1 cellular context compared by ENCODE assay signal in the genomic region with DNA sequence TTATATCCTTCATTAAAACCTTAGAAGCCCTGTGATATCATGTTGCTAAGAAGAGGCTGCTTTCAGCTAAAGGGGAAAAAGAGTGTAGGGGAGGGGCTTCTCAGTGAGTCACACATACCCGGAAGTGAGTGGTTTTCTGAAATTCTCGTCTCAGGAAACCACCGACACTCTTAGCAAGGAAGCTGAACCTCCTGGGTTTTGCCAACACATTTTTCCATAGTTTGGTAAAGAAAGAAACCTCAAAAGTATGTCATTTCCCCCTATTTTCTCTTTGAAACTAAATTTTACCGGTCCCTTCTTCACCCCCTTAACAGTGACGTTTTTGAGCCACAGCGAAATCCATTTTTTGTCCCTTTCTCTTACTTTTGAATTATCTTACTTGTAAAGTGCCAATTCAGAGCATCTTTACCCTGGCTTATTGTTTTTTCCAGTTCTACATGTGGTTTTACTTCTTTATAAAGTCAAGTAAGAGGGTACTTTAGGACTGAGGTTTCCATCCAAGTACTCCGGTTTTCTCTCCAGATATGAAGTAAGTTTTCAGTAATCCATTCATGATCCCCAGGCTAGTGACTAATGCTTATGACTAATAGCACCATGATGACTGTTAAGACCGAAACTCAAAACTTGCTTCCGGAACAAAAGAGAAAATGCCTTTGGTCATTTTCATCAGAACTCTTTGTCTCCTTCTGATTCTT.
A peak's percentile ranks its signal among the peaks of the same experiment; 100 is the strongest.
TF ChIP-seq lines count a peak whose summit lies in the region.

No MANE protein-coding gene starts in this region.

TF ChIP-seq in K562, 482 proteins besides CTCF, POLR2A, EP300 and RAD21 (continued from another document):
- TF ChIP-seq ZNF766 (CRISPR knock-in tag; conservative IDR thresholded peaks at IDR 0.05) (peak; percentile 49; the same call in 1 of the 2 replicates), ZNF584 (CRISPR knock-in tag; IDR thresholded peaks at IDR 0.05; ENCODE audit: low read depth) (0 out of 2 replicates have a peak, but pooled peaks have one; percentile 41), HEY1 (CRISPR knock-in tag; IDR thresholded peaks at IDR 0.05; ENCODE audit: borderline replicate concordance) (no peak), FOXA3 (CRISPR knock-in tag; conservative IDR thresholded peaks at IDR 0.05 in 1 of 2, IDR thresholded peaks at IDR 0.05 in 1 of 2) (no peak), NCOR1 (IDR thresholded peaks at IDR 0.05) (peak; percentile 16; the same call in 1 of the 2 replicates), POLR2G (IDR thresholded peaks at IDR 0.05; ENCODE audit: low read depth, low read length) (peak; percentile 37; the same call in 1 of the 2 replicates), TSC22D4 (tag; IDR thresholded peaks at IDR 0.05) (no peak)
- TF ChIP-seq, protein P1, sequence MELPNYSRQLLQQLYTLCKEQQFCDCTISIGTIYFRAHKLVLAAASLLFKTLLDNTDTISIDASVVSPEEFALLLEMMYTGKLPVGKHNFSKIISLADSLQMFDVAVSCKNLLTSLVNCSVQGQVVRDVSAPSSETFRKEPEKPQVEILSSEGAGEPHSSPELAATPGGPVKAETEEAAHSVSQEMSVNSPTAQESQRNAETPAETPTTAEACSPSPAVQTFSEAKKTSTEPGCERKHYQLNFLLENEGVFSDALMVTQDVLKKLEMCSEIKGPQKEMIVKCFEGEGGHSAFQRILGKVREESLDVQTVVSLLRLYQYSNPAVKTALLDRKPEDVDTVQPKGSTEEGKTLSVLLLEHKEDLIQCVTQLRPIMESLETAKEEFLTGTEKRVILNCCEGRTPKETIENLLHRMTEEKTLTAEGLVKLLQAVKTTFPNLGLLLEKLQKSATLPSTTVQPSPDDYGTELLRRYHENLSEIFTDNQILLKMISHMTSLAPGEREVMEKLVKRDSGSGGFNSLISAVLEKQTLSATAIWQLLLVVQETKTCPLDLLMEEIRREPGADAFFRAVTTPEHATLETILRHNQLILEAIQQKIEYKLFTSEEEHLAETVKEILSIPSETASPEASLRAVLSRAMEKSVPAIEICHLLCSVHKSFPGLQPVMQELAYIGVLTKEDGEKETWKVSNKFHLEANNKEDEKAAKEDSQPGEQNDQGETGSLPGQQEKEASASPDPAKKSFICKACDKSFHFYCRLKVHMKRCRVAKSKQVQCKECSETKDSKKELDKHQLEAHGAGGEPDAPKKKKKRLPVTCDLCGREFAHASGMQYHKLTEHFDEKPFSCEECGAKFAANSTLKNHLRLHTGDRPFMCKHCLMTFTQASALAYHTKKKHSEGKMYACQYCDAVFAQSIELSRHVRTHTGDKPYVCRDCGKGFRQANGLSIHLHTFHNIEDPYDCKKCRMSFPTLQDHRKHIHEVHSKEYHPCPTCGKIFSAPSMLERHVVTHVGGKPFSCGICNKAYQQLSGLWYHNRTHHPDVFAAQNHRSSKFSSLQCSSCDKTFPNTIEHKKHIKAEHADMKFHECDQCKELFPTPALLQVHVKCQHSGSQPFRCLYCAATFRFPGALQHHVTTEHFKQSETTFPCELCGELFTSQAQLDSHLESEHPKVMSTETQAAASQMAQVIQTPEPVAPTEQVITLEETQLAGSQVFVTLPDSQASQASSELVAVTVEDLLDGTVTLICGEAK (IDR thresholded peaks at IDR 0.05), result peak; percentile 45; the same call in 1 of the 2 replicates
- TF ChIP-seq, protein P1 (CRISPR knock-in tag; IDR thresholded peaks at IDR 0.05), result no peak
- TF ChIP-seq, protein P2, sequence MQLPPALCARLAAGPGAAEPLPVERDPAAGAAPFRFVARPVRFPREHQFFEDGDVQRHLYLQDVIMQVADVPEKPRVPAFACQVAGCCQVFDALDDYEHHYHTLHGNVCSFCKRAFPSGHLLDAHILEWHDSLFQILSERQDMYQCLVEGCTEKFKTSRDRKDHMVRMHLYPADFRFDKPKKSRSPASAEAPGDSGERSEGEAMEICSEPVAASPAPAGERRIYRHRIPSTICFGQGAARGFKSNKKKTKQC (CRISPR knock-in tag; IDR thresholded peaks at IDR 0.05), result no peak
